ENCODE assay signal across 8 cellular contexts in the genomic region with DNA sequence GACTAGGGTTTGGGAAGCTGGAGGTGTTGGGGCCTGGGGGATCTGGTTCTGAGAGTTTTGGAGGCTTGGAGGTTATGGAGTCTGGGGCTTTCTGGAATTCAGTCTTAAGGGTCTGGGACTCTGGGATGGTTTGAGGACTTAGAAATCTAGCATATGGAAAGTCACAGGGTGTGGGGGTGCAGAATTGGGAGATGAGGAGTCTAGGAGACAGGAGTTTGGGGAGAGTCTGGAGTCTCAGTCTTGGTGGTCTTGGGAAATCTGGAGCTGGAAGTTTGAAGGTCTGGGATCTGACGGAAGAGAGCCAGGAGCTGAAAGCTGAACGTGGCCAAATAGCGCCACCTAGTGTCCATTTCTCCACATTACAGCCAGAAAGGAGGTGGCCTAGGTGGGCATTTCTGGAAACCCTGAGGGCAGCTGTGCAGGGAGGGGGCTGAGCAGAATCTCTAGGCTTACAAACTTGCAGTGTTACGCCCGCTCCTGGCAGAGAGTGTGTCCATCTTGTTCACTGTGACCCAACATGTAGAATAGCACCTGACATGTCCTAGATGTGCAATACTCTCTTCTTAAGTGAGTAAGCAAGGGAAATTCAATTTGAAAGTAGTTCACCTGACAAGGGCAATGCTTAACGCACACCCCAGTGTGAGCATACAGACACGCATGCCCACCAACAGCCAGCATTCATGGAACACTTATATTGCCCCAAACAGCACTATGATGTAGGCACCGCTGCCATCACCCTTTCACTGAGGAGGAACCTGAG.
DNase-seq lines count a peak whose midpoint lies in the region; ATAC-seq, FAIRE-seq and TF ChIP-seq lines count a peak whose summit lies in the region.

No MANE protein-coding gene starts in this region.

- peaks cover 8% of the 10 kb centered on the region for H3K4me1 Mint-ChIP-seq in stimulated activated memory B cell treated with anti-CD40 and anti-IgM and Interleukin-4, amounts not matched to agents 10 μg/mL and 1 μg/mL and 100 μg/mL, for 72 hours

- H3K4me3 ChIP-seq in brain microvascular endothelial cell (ENCODE audit: low read depth, low read length), result no peak overlapping the region
- no peak overlapping the region for H3K4me3 ChIP-seq in kidney epithelial cell (ENCODE audit: low read depth, low read length)

- H3K27me3 Mint-ChIP-seq in stimulated activated memory B cell treated with anti-CD40 and anti-IgM and Interleukin-4, amounts not matched to agents 10 μg/mL and 1 μg/mL and 100 μg/mL, for 72 hours, result peaks cover 23% of the 10 kb centered on the region

- H3K36me3 Mint-ChIP-seq in stimulated activated memory B cell treated with anti-CD40 and anti-IgM and Interleukin-4, amounts not matched to agents 10 μg/mL and 1 μg/mL and 100 μg/mL, for 72 hours, result no peaks in the 10 kb centered on the region

- no peak overlapping the region for H3K27ac Mint-ChIP-seq in stimulated activated memory B cell treated with anti-CD40 and anti-IgM and Interleukin-4, amounts not matched to agents 10 μg/mL and 1 μg/mL and 100 μg/mL, for 72 hours

- peak; percentile 3 for FAIRE-seq in G401.6 (lab: Jason Lieb, UNC)

- H3K27me3 ChIP-seq in brain microvascular endothelial cell (replicated peaks) (no peaks in the 10 kb centered on the region), kidney epithelial cell (ENCODE audit: control insufficient read depth, insufficient read depth, low read length) (peaks cover 26% of the 10 kb centered on the region)

- no peak overlapping the region for H3K4me3 Mint-ChIP-seq in stimulated activated memory B cell treated with anti-CD40 and anti-IgM and Interleukin-4, amounts not matched to agents 10 μg/mL and 1 μg/mL and 100 μg/mL, for 72 hours

- no peaks in the 10 kb centered on the region for H3K9me3 Mint-ChIP-seq in stimulated activated memory B cell treated with anti-CD40 and anti-IgM and Interleukin-4, amounts not matched to agents 10 μg/mL and 1 μg/mL and 100 μg/mL, for 72 hours

- DNase-seq in Kasumi-1 (lab: John Stamatoyannopoulos, UW) (peak; percentile 36 to 54), brain microvascular endothelial cell (peak; percentile 37), kidney epithelial cell (ENCODE audit: low read depth) (no peak)
- DNase-seq in stimulated activated CD4-positive, alpha-beta T cell treated with anti-CD3 and anti-CD28 coated beads, TNF-alpha, amount 100 ng/mL, for 24 hours (ENCODE audit: low read depth in 3 of 3), result peak in 2 of 3 experiments; percentile 26 to 32

- peak; percentile 86 for TF ChIP-seq CTCF in brain microvascular endothelial cell (IDR thresholded peaks at IDR 0.05; ENCODE audit: low read depth, low read length, missing control alignments)
- TF ChIP-seq CTCF in kidney epithelial cell (IDR thresholded peaks at IDR 0.05; ENCODE audit: insufficient read depth, low read length, poor library complexity, severe bottlenecking), result peak; percentile 80

- H3K36me3 ChIP-seq in brain microvascular endothelial cell (replicated peaks), result no peaks in the 10 kb centered on the region
- H3K36me3 ChIP-seq in kidney epithelial cell (ENCODE audit: control insufficient read depth, insufficient read depth, low read length), result no peaks in the 10 kb centered on the region

- in situ Hi-C loops in brain microvascular endothelial cell (cut with HindIII; ENCODE audit: low pct_ligation_motif_present, low sequenced_read_pairs), result no loop called here

- ATAC-seq in SK-N-SH treated with all-trans-retinoic acid at 6 μM for 48 hours (peak; percentile 73), HG02571 (IDR thresholded peaks at IDR 0.05; ENCODE audit: unreplicated experiment) (no peak)
- no peak for ATAC-seq in stimulated activated memory B cell treated with anti-CD40 and anti-IgM and Interleukin-4, amounts not matched to agents 10 μg/mL and 1 μg/mL and 100 μg/mL, for 72 hours

- no peak overlapping the region for H3K27ac ChIP-seq in brain microvascular endothelial cell

TF ChIP-seq in SK-N-SH treated with all-trans-retinoic acid at 6 μM for 48 hours, 23 proteins besides CTCF, POLR2A, EP300 and RAD21:
- TF ChIP-seq TOX (CRISPR knock-in tag; IDR thresholded peaks at IDR 0.05; ENCODE audit: borderline replicate concordance) (no peak), ESRRG (CRISPR knock-in tag; IDR thresholded peaks at IDR 0.05) (no peak), ZNF70 (CRISPR knock-in tag; IDR thresholded peaks at IDR 0.05) (no peak), ARNTL (CRISPR knock-in tag; IDR thresholded peaks at IDR 0.05; ENCODE audit: borderline replicate concordance, low read depth) (no peak), OSR1 (CRISPR knock-in tag; IDR thresholded peaks at IDR 0.05) (no peak), ZNF8 (CRISPR knock-in tag; IDR thresholded peaks at IDR 0.05) (no peak), ZFP30 (CRISPR knock-in tag; IDR thresholded peaks at IDR 0.05) (no peak), ZFP3 (CRISPR knock-in tag; IDR thresholded peaks at IDR 0.05) (no peak), ISL1 (CRISPR knock-in tag; IDR thresholded peaks at IDR 0.05) (no peak), SNAI2 (CRISPR knock-in tag; IDR thresholded peaks at IDR 0.05) (no peak), ZC3H10 (CRISPR knock-in tag; IDR thresholded peaks at IDR 0.05) (no peak), CSDC2 (CRISPR knock-in tag; IDR thresholded peaks at IDR 0.05) (no peak), ZNF565 (CRISPR knock-in tag; conservative IDR thresholded peaks at IDR 0.05; ENCODE audit: low read depth) (no peak), BACH2 (CRISPR knock-in tag; IDR thresholded peaks at IDR 0.05; ENCODE audit: borderline replicate concordance) (no peak)
- TF ChIP-seq, protein P1, sequence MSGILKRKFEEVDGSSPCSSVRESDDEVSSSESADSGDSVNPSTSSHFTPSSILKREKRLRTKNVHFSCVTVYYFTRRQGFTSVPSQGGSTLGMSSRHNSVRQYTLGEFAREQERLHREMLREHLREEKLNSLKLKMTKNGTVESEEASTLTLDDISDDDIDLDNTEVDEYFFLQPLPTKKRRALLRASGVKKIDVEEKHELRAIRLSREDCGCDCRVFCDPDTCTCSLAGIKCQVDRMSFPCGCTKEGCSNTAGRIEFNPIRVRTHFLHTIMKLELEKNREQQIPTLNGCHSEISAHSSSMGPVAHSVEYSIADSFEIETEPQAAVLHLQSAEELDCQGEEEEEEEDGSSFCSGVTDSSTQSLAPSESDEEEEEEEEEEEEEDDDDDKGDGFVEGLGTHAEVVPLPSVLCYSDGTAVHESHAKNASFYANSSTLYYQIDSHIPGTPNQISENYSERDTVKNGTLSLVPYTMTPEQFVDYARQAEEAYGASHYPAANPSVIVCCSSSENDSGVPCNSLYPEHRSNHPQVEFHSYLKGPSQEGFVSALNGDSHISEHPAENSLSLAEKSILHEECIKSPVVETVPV (CRISPR knock-in tag; IDR thresholded peaks at IDR 0.05), result no peak
- TF ChIP-seq, protein P2, sequence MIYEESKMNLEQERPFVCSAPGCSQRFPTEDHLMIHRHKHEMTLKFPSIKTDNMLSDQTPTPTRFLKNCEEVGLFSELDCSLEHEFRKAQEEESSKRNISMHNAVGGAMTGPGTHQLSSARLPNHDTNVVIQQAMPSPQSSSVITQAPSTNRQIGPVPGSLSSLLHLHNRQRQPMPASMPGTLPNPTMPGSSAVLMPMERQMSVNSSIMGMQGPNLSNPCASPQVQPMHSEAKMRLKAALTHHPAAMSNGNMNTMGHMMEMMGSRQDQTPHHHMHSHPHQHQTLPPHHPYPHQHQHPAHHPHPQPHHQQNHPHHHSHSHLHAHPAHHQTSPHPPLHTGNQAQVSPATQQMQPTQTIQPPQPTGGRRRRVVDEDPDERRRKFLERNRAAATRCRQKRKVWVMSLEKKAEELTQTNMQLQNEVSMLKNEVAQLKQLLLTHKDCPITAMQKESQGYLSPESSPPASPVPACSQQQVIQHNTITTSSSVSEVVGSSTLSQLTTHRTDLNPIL (CRISPR knock-in tag; IDR thresholded peaks at IDR 0.05; ENCODE audit: low read depth), result no peak
- TF ChIP-seq, protein P3, sequence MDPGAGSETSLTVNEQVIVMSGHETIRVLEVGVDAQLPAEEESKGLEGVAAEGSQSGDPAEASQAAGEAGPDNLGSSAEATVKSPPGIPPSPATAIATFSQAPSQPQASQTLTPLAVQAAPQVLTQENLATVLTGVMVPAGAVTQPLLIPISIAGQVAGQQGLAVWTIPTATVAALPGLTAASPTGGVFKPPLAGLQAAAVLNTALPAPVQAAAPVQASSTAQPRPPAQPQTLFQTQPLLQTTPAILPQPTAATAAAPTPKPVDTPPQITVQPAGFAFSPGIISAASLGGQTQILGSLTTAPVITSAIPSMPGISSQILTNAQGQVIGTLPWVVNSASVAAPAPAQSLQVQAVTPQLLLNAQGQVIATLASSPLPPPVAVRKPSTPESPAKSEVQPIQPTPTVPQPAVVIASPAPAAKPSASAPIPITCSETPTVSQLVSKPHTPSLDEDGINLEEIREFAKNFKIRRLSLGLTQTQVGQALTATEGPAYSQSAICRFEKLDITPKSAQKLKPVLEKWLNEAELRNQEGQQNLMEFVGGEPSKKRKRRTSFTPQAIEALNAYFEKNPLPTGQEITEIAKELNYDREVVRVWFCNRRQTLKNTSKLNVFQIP (CRISPR knock-in tag; IDR thresholded peaks at IDR 0.05; ENCODE audit: borderline replicate concordance, low read depth), result no peak
